Comparison of ENCODE assay signal across 24 cellular contexts in the genomic region with DNA sequence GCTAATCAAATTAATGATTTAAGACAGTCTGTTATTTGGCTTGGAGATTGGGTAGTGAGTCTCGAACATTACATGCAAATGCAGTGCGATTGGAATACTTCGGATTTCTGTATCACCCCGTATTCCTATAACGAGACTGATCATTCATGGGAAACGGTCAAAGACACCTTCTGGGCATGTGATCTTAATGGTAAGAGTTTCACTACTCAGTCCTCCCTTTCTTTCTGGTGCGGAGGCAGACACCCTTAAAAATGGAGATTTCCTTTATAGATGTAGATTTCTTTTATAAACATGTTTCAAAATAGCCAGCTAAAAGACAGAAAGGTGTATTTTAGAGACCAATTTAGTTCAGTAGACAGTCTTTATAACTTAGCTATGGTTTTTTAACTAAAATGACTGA.
DNase-seq lines count a peak whose midpoint lies in the region; ATAC-seq, FAIRE-seq and TF ChIP-seq lines count a peak whose summit lies in the region.
"Had no signal": no experiment of that assay in that cellular context is flagged by ENCODE, and none has a peak within 500 bp of the region (broad histone marks: within the 10 kb centered on the region; RNA-seq: fewer than 3 reads in every experiment).

No MANE protein-coding gene starts in this region.

- BruUV-seq in HepG2 (replicated peaks; lab: Mats Ljungman, UMichigan), result no TSS peak

- H3K27me3 Mint-ChIP-seq in activated CD8-positive, alpha-beta T cell treated with anti-CD3 and anti-CD28 coated beads for 36 hours, result no peaks in the 10 kb centered on the region
- H3K27me3 Mint-ChIP-seq: B cell; CD4-positive, alpha-beta T cell had no signal

- H3K9me3 Mint-ChIP-seq in activated CD8-positive, alpha-beta T cell treated with anti-CD3 and anti-CD28 coated beads for 36 hours, result no peaks in the 10 kb centered on the region
- H3K9me3 Mint-ChIP-seq: CD4-positive, alpha-beta T cell; CD8-positive, alpha-beta T cell had no signal

- no peak overlapping the region for H3K9ac ChIP-seq in liver (ENCODE audit: low read depth in 1 of 2, low read length in 2 of 2)
- H3K9ac ChIP-seq in HepG2 (ENCODE audit: insufficient read depth, low read depth, low read length), result no peak overlapping the region
- H3K9ac ChIP-seq: BLaER1 treated with 17β-estradiol and CSF1 and Interleukin-3, amounts not matched to agents 10 nM and 100 nM had no signal

- H3K4me2 ChIP-seq in HepG2 (ENCODE audit: low read depth, low read length), result no peak overlapping the region
- H3K4me2 ChIP-seq: A549; BLaER1 treated with 17β-estradiol and CSF1 and Interleukin-3, amounts not matched to agents 10 nM and 100 nM had no signal

- H2AFZ ChIP-seq in HepG2 (ENCODE audit: low read length), result no peak overlapping the region

- no peak overlapping the region for H3K27ac Mint-ChIP-seq in activated CD8-positive, alpha-beta T cell treated with anti-CD3 and anti-CD28 coated beads for 36 hours
- H3K27ac Mint-ChIP-seq: B cell; CD4-positive, alpha-beta T cell; CD8-positive, alpha-beta T cell had no signal

- peak overlapping the region in 1 of 2 donors; percentile 24 for H3K27ac ChIP-seq in liver (ENCODE audit: low read depth in 1 of 2, low read length in 2 of 2)
- no peak overlapping the region for H3K27ac ChIP-seq in HepG2 (ENCODE audit: extremely low read length, insufficient read depth, low read length)
- H3K27ac ChIP-seq in right lobe of liver, result peak overlapping the region in 1 of 3 donors; percentile 8
- H3K27ac ChIP-seq: 22Rv1; A549; BLaER1 treated with 17β-estradiol and CSF1 and Interleukin-3, amounts not matched to agents 10 nM and 100 nM; C4-2B had no signal

- H3K36me3 Mint-ChIP-seq in activated CD8-positive, alpha-beta T cell treated with anti-CD3 and anti-CD28 coated beads for 36 hours (ENCODE audit: low read depth), result peaks cover 4% of the 10 kb centered on the region

- intact Hi-C loops in HepG2 (cut with micrococcal nuclease; ENCODE audit: unreplicated experiment) (no loop called here), right lobe of liver (cut with DNase I) (no loop called here)
- intact Hi-C loops in activated CD8-positive, alpha-beta T cell treated with anti-CD3 and anti-CD28 coated beads for 36 hours (cut with micrococcal nuclease), result no loop called here

- H3K36me3 ChIP-seq in liver (ENCODE audit: control insufficient read depth in 4 of 4, insufficient read depth in 3 of 4, low read depth in 1 of 4, low read length in 3 of 4) (no peaks in the 10 kb centered on the region), HepG2 (replicated peaks in 1 of 2; ENCODE audit: control insufficient read depth in 1 of 2, insufficient read depth in 2 of 2, low read length in 2 of 2) (no peaks in the 10 kb centered on the region; a peak in 1 of 5 replicates), right lobe of liver (no peaks in the 10 kb centered on the region)

- in situ Hi-C loops in HepG2 (cut with HindIII; ENCODE audit: extremely low pct_ligation_motif_present, low pct_unique_long_range_greater_than_20kb), result no loop called here

- peaks cover 3% of the 10 kb centered on the region for H3K4me1 Mint-ChIP-seq in activated CD8-positive, alpha-beta T cell treated with anti-CD3 and anti-CD28 coated beads for 36 hours (ENCODE audit: low read depth)

- TF ChIP-seq EP300 in HepG2 (IDR thresholded peaks at IDR 0.05; ENCODE audit: low read depth in 2 of 2, low read length in 2 of 2) (no peak), HepG2 (CRISPR knock-in tag; IDR thresholded peaks at IDR 0.05; ENCODE audit: borderline replicate concordance) (no peak)

- POLR2A ChIA-PET in HepG2 (lab: Yijun Ruan, JAX), result no interaction called here
- POLR2A ChIA-PET in activated CD8-positive, alpha-beta T cell treated with anti-CD3 and anti-CD28 coated beads for 36 hours (lab: Charles Lee), result no interaction called here

- CTCF ChIA-PET in HepG2 (lab: Yijun Ruan, JAX; ENCODE audit: low intra/inter-chr PET ratio, low total read pairs), result no interaction called here
- CTCF ChIA-PET in activated CD8-positive, alpha-beta T cell treated with anti-CD3 and anti-CD28 coated beads for 36 hours (lab: Charles Lee), result interaction anchor here (0.6 to 1.5 kb wide), 2 partner anchors 95 to 159 kb away, joined by 4 to 5 read pairs; no protein-coding TSS in a partner anchor

- H4K20me1 ChIP-seq in HepG2 (ENCODE audit: insufficient read depth, low read length), result no peaks in the 10 kb centered on the region

- H3K4me3 Mint-ChIP-seq in activated CD8-positive, alpha-beta T cell treated with anti-CD3 and anti-CD28 coated beads for 36 hours, result no peak overlapping the region
- H3K4me3 Mint-ChIP-seq: B cell; CD4-positive, alpha-beta T cell; CD8-positive, alpha-beta T cell had no signal

- no peak for DNase-seq in HepG2 (ENCODE audit: low spot score)
- DNase-seq in right lobe of liver, result no peak
- DNase-seq in activated CD8-positive, alpha-beta T cell treated with anti-CD3 and anti-CD28 coated beads for 36 hours, result no peak
- DNase-seq: AML-193; CD4-positive, alpha-beta T cell; CD8-positive, alpha-beta T cell; DMS 273 treated with DMSO at 0.1 percent for 48 hours; DMS153; DMS53; DMS79; DND-41; EL; GDM1 had no signal

- TF ChIP-seq RAD21 in liver (IDR thresholded peaks at IDR 0.05), result no peak
- TF ChIP-seq RAD21 in HepG2 (CRISPR knock-in tag; IDR thresholded peaks at IDR 0.05), result no peak

- 45% methylated on average over 7 of the region's 7 CpGs for WGBS in liver
- WGBS in HepG2 (ENCODE audit: low lambda C conversion rate), result 97% methylated on average over 7 of the region's 7 CpGs
- 40% methylated on average over 7 of the region's 7 CpGs for WGBS in right lobe of liver (ENCODE audit: insufficient coverage, low coverage, low lambda C conversion rate, missing lambda C conversion rate)

- H3K79me2 ChIP-seq in HepG2 (ENCODE audit: insufficient read depth, low read length), result peaks cover 14% of the 10 kb centered on the region

- H3K9me3 ChIP-seq in liver (ENCODE audit: control insufficient read depth in 4 of 4, low read length in 3 of 4) (no peaks in the 10 kb centered on the region), HepG2 (ENCODE audit: low read length) (no peaks in the 10 kb centered on the region), right lobe of liver (peaks cover 0 to 5% (median 0%) of the 10 kb centered on the region in 4 donors)
- H3K9me3 ChIP-seq: A549 had no signal

- peak overlapping the region in 1 of 3 donors; percentile 28 for H3K4me3 ChIP-seq in liver (ENCODE audit: low read depth in 1 of 3, low read length in 3 of 3)
- H3K4me3 ChIP-seq in HepG2 (replicated peaks in 1 of 3; ENCODE audit: insufficient read depth in 1 of 3, low read depth in 2 of 3, low read length in 3 of 3), result no peak overlapping the region
- H3K4me3 ChIP-seq in right lobe of liver, result peak overlapping the region in 1 of 3 donors; percentile 26
- H3K4me3 ChIP-seq: A549; BLaER1 treated with 17β-estradiol and CSF1 and Interleukin-3, amounts not matched to agents 10 nM and 100 nM; GM12878 had no signal

- peaks cover 3 to 9% (median 6%) of the 10 kb centered on the region in 4 donors for H3K4me1 ChIP-seq in liver (ENCODE audit: control insufficient read depth in 4 of 4, insufficient read depth in 4 of 4, low read length in 3 of 4)
- peaks cover 30% of the 10 kb centered on the region for H3K4me1 ChIP-seq in HepG2 (ENCODE audit: insufficient read depth, low read length)
- peaks cover 0 to 18% (median 0%) of the 10 kb centered on the region in 4 donors for H3K4me1 ChIP-seq in right lobe of liver
- H3K4me1 ChIP-seq: BLaER1 treated with 17β-estradiol and CSF1 and Interleukin-3, amounts not matched to agents 10 nM and 100 nM had no signal

- H3K27me3 ChIP-seq in liver (ENCODE audit: control insufficient read depth in 4 of 4, insufficient read depth in 4 of 4, low read length in 3 of 4), result no peaks in the 10 kb centered on the region
- no peaks in the 10 kb centered on the region for H3K27me3 ChIP-seq in HepG2 (ENCODE audit: control insufficient read depth in 1 of 2, insufficient read depth in 2 of 2, low read length in 2 of 2)
- H3K27me3 ChIP-seq in right lobe of liver, result no peaks in the 10 kb centered on the region
- H3K27me3 ChIP-seq: BLaER1 treated with 17β-estradiol and CSF1 and Interleukin-3, amounts not matched to agents 10 nM and 100 nM had no signal

- no peak for FAIRE-seq in HepG2 (lab: Jason Lieb, UNC)
- FAIRE-seq: A549, GM12878, GM12892, GM18507, GM19239 had no signal

- no peak for TF ChIP-seq POLR2A in HepG2 (IDR thresholded peaks at IDR 0.05; ENCODE audit: insufficient read depth in 1 of 2, low read depth in 2 of 2, low read length in 2 of 2)
- TF ChIP-seq POLR2A in right lobe of liver (IDR thresholded peaks at IDR 0.05), result no peak

- ATAC-seq in HepG2 (no peak), right lobe of liver (peak in 3 of 4 donors; percentile 36 to 69 (median 63)), GM18873 (IDR thresholded peaks at IDR 0.05; ENCODE audit: low FRiP score, unreplicated experiment) (no peak)
- ATAC-seq in activated CD8-positive, alpha-beta T cell treated with anti-CD3 and anti-CD28 coated beads for 36 hours, result no peak
- ATAC-seq: A549; CD8-positive, alpha-beta T cell; GM12878 had no signal

- TF ChIP-seq CTCF in liver (IDR thresholded peaks at IDR 0.05; ENCODE audit: low read depth, low read length, missing input control) (no peak), HepG2 (CRISPR knock-in tag; IDR thresholded peaks at IDR 0.05) (no peak), right lobe of liver (IDR thresholded peaks at IDR 0.05) (no peak)
- TF ChIP-seq CTCF in activated CD8-positive, alpha-beta T cell treated with anti-CD3 and anti-CD28 coated beads for 36 hours (IDR thresholded peaks at IDR 0.05), result no peak

TF ChIP-seq in liver, 16 proteins besides CTCF, POLR2A, EP300 and RAD21 (continues in another document):
- peak; percentile 41 for TF ChIP-seq SP1 (IDR thresholded peaks at IDR 0.05)

Comparison
In these comparisons a context has a peak if more than half of its experiments do, and no peak if none do; other contexts are left out.
1. ATAC-seq: peak in right lobe of liver (3 of 4); none in HepG2 (single experiment), GM18873 (single experiment) and activated CD8-positive, alpha-beta T cell treated with anti-CD3 and anti-CD28 coated beads for 36 hours (single experiment).